In genomic region chr17:1375615-1376014, GRCh38 we compare ENCODE assay signal across 11 cellular contexts. TPM values are rescaled to one million over a fixed set of nuclear protein-coding genes. Genes with fewer than 3 reads are reported as not detected.
DNase-seq lines count a peak whose midpoint lies in the region; ATAC-seq and TF ChIP-seq lines count a peak whose summit lies in the region.
"Had no signal": no experiment of that assay in that cellular context is flagged by ENCODE, and none has a peak within 500 bp of the region (broad histone marks: within the 10 kb centered on the region; RNA-seq: fewer than 3 reads in every experiment).

No MANE protein-coding gene starts in this region.

- H3K27me3 ChIP-seq in naive thymus-derived CD4-positive, alpha-beta T cell (ENCODE audit: control insufficient read depth in 2 of 2, insufficient read depth in 2 of 2, low read length in 2 of 2), result no peaks in the 10 kb centered on the region
- H3K27me3 ChIP-seq in transverse colon, result no peaks in the 10 kb centered on the region
- H3K27me3 ChIP-seq in aorta (ENCODE audit: control insufficient read depth in 1 of 2, insufficient read depth in 2 of 2, low read length in 1 of 2), result no peaks in the 10 kb centered on the region

- in situ Hi-C loops in transverse colon (cut with MboI; ENCODE audit: low pct_ligation_motif_present in 1 of 4, low pct_unique_long_range_greater_than_20kb in 1 of 4, low sequenced_read_pairs in 3 of 4), result loop anchor here in 1 of 4 donors (10.0 to 25.0 kb wide), 2 partner anchors 69 to 137 kb away; partner anchors contain the start of gene INPP5K

- TF ChIP-seq CTCF in transverse colon (IDR thresholded peaks at IDR 0.05), result no peak

- CTCF ChIA-PET in activated naive CD4-positive, alpha-beta T cell treated with anti-CD3 and anti-CD28 coated beads, Interleukin-2, amount 10 ng/mL, durations not matched to agents 7 days and 5 days (lab: Charles Lee), result interaction anchor here (1.5 kb wide), 1 partner anchor 10 kb away, joined by 7 read pairs; no protein-coding TSS in a partner anchor
- CTCF ChIA-PET in naive thymus-derived CD4-positive, alpha-beta T cell (lab: Charles Lee), result no interaction called here

- H3K27ac Mint-ChIP-seq in activated naive CD4-positive, alpha-beta T cell treated with anti-CD3 and anti-CD28 coated beads, Interleukin-2, amount 10 ng/mL, durations not matched to agents 7 days and 5 days, result peak overlapping the region; percentile 29
- H3K27ac Mint-ChIP-seq in activated T-helper 2 cell treated with anti-CD3 and anti-CD28 coated beads, Interferon-gamma antibody, Interleukin-2, Interleukin-4, amounts not matched to agents 10 μg/mL and 5 μg/mL and 100 μg/mL, durations not matched to agents 14 hours and 24 hours and 36 hours, result peak overlapping the region; percentile 72
- H3K27ac Mint-ChIP-seq in naive thymus-derived CD4-positive, alpha-beta T cell, result peak overlapping the region; percentile 66 to 92 (median 87)

- H3K9me3 ChIP-seq in naive thymus-derived CD4-positive, alpha-beta T cell (ENCODE audit: control insufficient read depth in 2 of 3, low read length in 3 of 3), result no peaks in the 10 kb centered on the region
- H3K9me3 ChIP-seq in transverse colon, result no peaks in the 10 kb centered on the region
- H3K9me3 ChIP-seq in aorta (ENCODE audit: control insufficient read depth, low read length), result no peaks in the 10 kb centered on the region

- intact Hi-C loops in activated T-helper 2 cell treated with anti-CD3 and anti-CD28 coated beads, Interferon-gamma antibody, Interleukin-2, Interleukin-4, amounts not matched to agents 10 μg/mL and 5 μg/mL and 100 μg/mL, durations not matched to agents 14 hours and 24 hours and 36 hours (cut with micrococcal nuclease), result loop anchor here (2.0 kb wide), 1 partner anchor 17 kb away; no protein-coding TSS in a partner anchor
- intact Hi-C loops in naive thymus-derived CD4-positive, alpha-beta T cell (cut with micrococcal nuclease), result loop anchor here (2.0 kb wide), 2 partner anchors 17 to 23 kb away; no protein-coding TSS in a partner anchor
- intact Hi-C loops in transverse colon (cut with DNase I; ENCODE audit: low total_unique reads), result no loop called here
- intact Hi-C loops in aorta (cut with DNase I), result no loop called here

- H3K27ac ChIP-seq in naive thymus-derived CD4-positive, alpha-beta T cell (ENCODE audit: low read depth, low read length), result peak overlapping the region; percentile 44
- peak overlapping the region; percentile 53 to 80 (median 73) for H3K27ac ChIP-seq in transverse colon
- H3K27ac ChIP-seq in substantia nigra (ENCODE audit: low read depth, low read length, poor library complexity, severe bottlenecking), result no peak overlapping the region
- no peak overlapping the region for H3K27ac ChIP-seq in aorta (ENCODE audit: low read depth in 1 of 2, low read length in 2 of 2)

- peaks cover 20% of the 10 kb centered on the region for H3K36me3 Mint-ChIP-seq in activated naive CD4-positive, alpha-beta T cell treated with anti-CD3 and anti-CD28 coated beads, Interleukin-2, amount 10 ng/mL, durations not matched to agents 7 days and 5 days
- peaks cover 52% of the 10 kb centered on the region for H3K36me3 Mint-ChIP-seq in activated T-helper 2 cell treated with anti-CD3 and anti-CD28 coated beads, Interferon-gamma antibody, Interleukin-2, Interleukin-4, amounts not matched to agents 10 μg/mL and 5 μg/mL and 100 μg/mL, durations not matched to agents 14 hours and 24 hours and 36 hours (ENCODE audit: low read depth)
- peaks cover 0 to 5% (median 4%) of the 10 kb centered on the region in 5 donors for H3K36me3 Mint-ChIP-seq in naive thymus-derived CD4-positive, alpha-beta T cell

- no peak for TF ChIP-seq EP300 in transverse colon (IDR thresholded peaks at IDR 0.05; ENCODE audit: low read depth)

- H3K4me3 Mint-ChIP-seq in activated naive CD4-positive, alpha-beta T cell treated with anti-CD3 and anti-CD28 coated beads, Interleukin-2, amount 10 ng/mL, durations not matched to agents 7 days and 5 days, result no peak overlapping the region
- no peak overlapping the region for H3K4me3 Mint-ChIP-seq in activated T-helper 2 cell treated with anti-CD3 and anti-CD28 coated beads, Interferon-gamma antibody, Interleukin-2, Interleukin-4, amounts not matched to agents 10 μg/mL and 5 μg/mL and 100 μg/mL, durations not matched to agents 14 hours and 24 hours and 36 hours (ENCODE audit: low read depth)
- H3K4me3 Mint-ChIP-seq in naive thymus-derived CD4-positive, alpha-beta T cell, result peak overlapping the region; percentile 25 to 81 (median 71)

- 28% methylated on average over 2 of the region's 2 CpGs; no CpG with 5 or more reads in 1 of the 2 donors for WGBS in transverse colon (ENCODE audit: low coverage in 1 of 2), 2 donors
- 14 to 18% methylated on average over 2 of the region's 2 CpGs for WGBS in aorta, 2 donors

- peaks cover 64 to 72% of the 10 kb centered on the region in 2 donors for H3K4me1 ChIP-seq in naive thymus-derived CD4-positive, alpha-beta T cell (ENCODE audit: control insufficient read depth in 2 of 2, insufficient read depth in 2 of 2, low read length in 2 of 2)
- H3K4me1 ChIP-seq in transverse colon (peaks cover 65 to 98% (median 83%) of the 10 kb centered on the region in 4 donors), aorta (ENCODE audit: control insufficient read depth in 1 of 2, insufficient read depth in 2 of 2, low read length in 2 of 2) (peaks cover 4% of the 10 kb centered on the region in 2 donors)

- no peak for DNase-seq in activated naive CD4-positive, alpha-beta T cell treated with anti-CD3 and anti-CD28 coated beads, Interleukin-2, amount 10 ng/mL, durations not matched to agents 7 days and 5 days
- no peak for DNase-seq in activated naive CD4-positive, alpha-beta T cell (lab: John Stamatoyannopoulos, UW)
- DNase-seq in activated T-helper 2 cell treated with anti-CD3 and anti-CD28 coated beads, Interferon-gamma antibody, Interleukin-2, Interleukin-4, amounts not matched to agents 10 μg/mL and 5 μg/mL and 100 μg/mL, durations not matched to agents 14 hours and 24 hours and 36 hours (ENCODE audit: low spot score), result no peak
- no peak for DNase-seq in naive thymus-derived CD4-positive, alpha-beta T cell
- DNase-seq in transverse colon, result no peak
- DNase-seq in substantia nigra (lab: John Stamatoyannopoulos, UW), result no peak
- no peak for DNase-seq in aorta
- DNase-seq: KG1, midbrain had no signal

- TF ChIP-seq POLR2A in transverse colon (IDR thresholded peaks at IDR 0.05), result no peak

- POLR2A ChIA-PET in naive thymus-derived CD4-positive, alpha-beta T cell (lab: Charles Lee), result no interaction called here

- peak; percentile 55 for ATAC-seq in naive thymus-derived CD4-positive, alpha-beta T cell
- ATAC-seq in HG02970 (IDR thresholded peaks at IDR 0.05; ENCODE audit: low FRiP score, unreplicated experiment) (no peak), aorta (ENCODE audit: low FRiP score) (no peak)
- ATAC-seq: HCT116 had no signal

- H3K27me3 Mint-ChIP-seq in activated naive CD4-positive, alpha-beta T cell treated with anti-CD3 and anti-CD28 coated beads, Interleukin-2, amount 10 ng/mL, durations not matched to agents 7 days and 5 days, result no peaks in the 10 kb centered on the region
- H3K27me3 Mint-ChIP-seq in activated T-helper 2 cell treated with anti-CD3 and anti-CD28 coated beads, Interferon-gamma antibody, Interleukin-2, Interleukin-4, amounts not matched to agents 10 μg/mL and 5 μg/mL and 100 μg/mL, durations not matched to agents 14 hours and 24 hours and 36 hours (ENCODE audit: low read depth), result no peaks in the 10 kb centered on the region
- H3K27me3 Mint-ChIP-seq in naive thymus-derived CD4-positive, alpha-beta T cell, result no peaks in the 10 kb centered on the region

- no peak overlapping the region for H3K4me3 ChIP-seq in naive thymus-derived CD4-positive, alpha-beta T cell (ENCODE audit: low read length)
- H3K4me3 ChIP-seq in transverse colon, result no peak overlapping the region
- H3K4me3 ChIP-seq in aorta (ENCODE audit: low read length in 2 of 2), result no peak overlapping the region

- H3K36me3 ChIP-seq in naive thymus-derived CD4-positive, alpha-beta T cell (ENCODE audit: control insufficient read depth in 2 of 3, insufficient read depth in 3 of 3, low read length in 3 of 3), result peaks cover 3 to 6% (median 4%) of the 10 kb centered on the region in 3 experiments
- no peaks in the 10 kb centered on the region for H3K36me3 ChIP-seq in transverse colon
- no peaks in the 10 kb centered on the region for H3K36me3 ChIP-seq in aorta (ENCODE audit: control insufficient read depth in 1 of 2, insufficient read depth in 2 of 2, low read length in 1 of 2)

- H3K4me1 Mint-ChIP-seq in activated naive CD4-positive, alpha-beta T cell treated with anti-CD3 and anti-CD28 coated beads, Interleukin-2, amount 10 ng/mL, durations not matched to agents 7 days and 5 days, result peaks cover 83% of the 10 kb centered on the region
- H3K4me1 Mint-ChIP-seq in activated T-helper 2 cell treated with anti-CD3 and anti-CD28 coated beads, Interferon-gamma antibody, Interleukin-2, Interleukin-4, amounts not matched to agents 10 μg/mL and 5 μg/mL and 100 μg/mL, durations not matched to agents 14 hours and 24 hours and 36 hours (ENCODE audit: low read depth), result peaks cover 55% of the 10 kb centered on the region
- H3K4me1 Mint-ChIP-seq in naive thymus-derived CD4-positive, alpha-beta T cell, result peaks cover 62 to 99% (median 82%) of the 10 kb centered on the region in 7 donors

- no peaks in the 10 kb centered on the region for H3K9me3 Mint-ChIP-seq in activated naive CD4-positive, alpha-beta T cell treated with anti-CD3 and anti-CD28 coated beads, Interleukin-2, amount 10 ng/mL, durations not matched to agents 7 days and 5 days
- no peaks in the 10 kb centered on the region for H3K9me3 Mint-ChIP-seq in activated T-helper 2 cell treated with anti-CD3 and anti-CD28 coated beads, Interferon-gamma antibody, Interleukin-2, Interleukin-4, amounts not matched to agents 10 μg/mL and 5 μg/mL and 100 μg/mL, durations not matched to agents 14 hours and 24 hours and 36 hours
- no peaks in the 10 kb centered on the region for H3K9me3 Mint-ChIP-seq in naive thymus-derived CD4-positive, alpha-beta T cell

RNA-seq across cellular contexts. Expression of gene YWHAE, which starts 24.4 kb away (rescaled TPM):
- 499 and 501 TPM in 2 replicates for total RNA-seq in activated T-helper 2 cell treated with anti-CD3 and anti-CD28 coated beads, Interferon-gamma antibody, Interleukin-2, Interleukin-4, amounts not matched to agents 10 μg/mL and 5 μg/mL and 100 μg/mL, durations not matched to agents 14 hours and 24 hours and 36 hours
- total RNA-seq in naive thymus-derived CD4-positive, alpha-beta T cell, result 100 to 1,000 TPM; 119 to 317 (median 127) TPM
- polyA plus RNA-seq in naive thymus-derived CD4-positive, alpha-beta T cell, result 10 to 100 TPM; 30.6 to 37.3 TPM
- 1,000 to 10,000 TPM in 1 of 4 donors, 100 to 1,000 TPM in 3; 158 to 2,397 (median 594) TPM for total RNA-seq in transverse colon
- 100 to 1,000 TPM; 277 to 285 TPM for total RNA-seq in aorta
- 100 to 1,000 TPM; 174 to 220 TPM for polyA plus RNA-seq in aorta

Comparison
In these comparisons a context has a peak if more than half of its experiments do, and no peak if none do; other contexts are left out.
1. H3K27ac Mint-ChIP-seq: peak in every context shown above with its lines; median percentile 87 in naive thymus-derived CD4-positive, alpha-beta T cell; 72 in activated T-helper 2 cell treated with anti-CD3 and anti-CD28 coated beads, Interferon-gamma antibody, Interleukin-2, Interleukin-4, amounts not matched to agents 10 μg/mL and 5 μg/mL and 100 μg/mL, durations not matched to agents 14 hours and 24 hours and 36 hours; 29 in activated naive CD4-positive, alpha-beta T cell treated with anti-CD3 and anti-CD28 coated beads, Interleukin-2, amount 10 ng/mL, durations not matched to agents 7 days and 5 days.
2. H3K4me3 Mint-ChIP-seq: peak in naive thymus-derived CD4-positive, alpha-beta T cell (10 of 10); none in activated naive CD4-positive, alpha-beta T cell treated with anti-CD3 and anti-CD28 coated beads, Interleukin-2, amount 10 ng/mL, durations not matched to agents 7 days and 5 days (single experiment) and activated T-helper 2 cell treated with anti-CD3 and anti-CD28 coated beads, Interferon-gamma antibody, Interleukin-2, Interleukin-4, amounts not matched to agents 10 μg/mL and 5 μg/mL and 100 μg/mL, durations not matched to agents 14 hours and 24 hours and 36 hours (single experiment).
3. H3K27ac ChIP-seq: peak in naive thymus-derived CD4-positive, alpha-beta T cell (single experiment) and transverse colon (4 of 4); none in substantia nigra (single experiment) and aorta (0 of 2).
4. intact Hi-C loops: an anchor here in activated T-helper 2 cell treated with anti-CD3 and anti-CD28 coated beads, Interferon-gamma antibody, Interleukin-2, Interleukin-4, amounts not matched to agents 10 μg/mL and 5 μg/mL and 100 μg/mL, durations not matched to agents 14 hours and 24 hours and 36 hours (2.0 kb wide) and naive thymus-derived CD4-positive, alpha-beta T cell (2.0 kb wide); none called in transverse colon and aorta.